26 cellular contexts compared by ENCODE assay signal in the genomic region with DNA sequence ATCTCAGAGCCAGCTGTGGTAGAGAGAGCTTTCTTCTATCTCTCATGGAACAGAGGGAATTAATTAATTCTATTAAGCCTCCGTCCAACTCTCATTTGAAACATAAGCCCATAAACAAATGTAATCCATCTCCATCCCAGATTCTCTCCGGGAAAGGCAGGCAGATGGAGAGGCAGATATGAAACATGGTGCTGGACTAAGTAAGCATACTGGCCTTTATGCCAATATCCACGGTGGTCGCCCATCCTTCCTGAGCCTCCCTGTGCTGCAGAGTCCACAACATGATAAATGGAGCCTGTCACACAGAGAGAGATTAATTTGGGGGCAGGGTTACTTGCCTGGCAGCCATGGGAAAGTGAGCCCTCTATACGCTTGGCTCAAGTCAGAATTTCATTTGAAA.
"Had no signal": no experiment of that assay in that cellular context is flagged by ENCODE, and none has a peak within 500 bp of the region (broad histone marks: within the 10 kb centered on the region; RNA-seq: fewer than 3 reads in every experiment).

No MANE protein-coding gene starts in this region.

- H3K27me3 ChIP-seq: neutrophil, pancreas, suprapubic skin, tibial nerve had no signal

- DNase-seq: activated B cell treated with CpG ODN at 0.5 μM for 24 hours; activated CD4-positive, alpha-beta T cell treated with anti-CD3 and anti-CD28 coated beads, Interleukin-2, amount 50 U/mL, for 1 hour; activated CD8-positive, alpha-beta memory T cell treated with anti-CD3 and anti-CD28 coated beads, Interleukin-2, amount 10 ng/mL, durations not matched to agents 7 days and 5 days; activated CD8-positive, alpha-beta T cell treated with anti-CD3 and anti-CD28 coated beads for 36 hours; activated naive CD4-positive, alpha-beta T cell; activated T-cell treated with anti-CD3 and anti-CD28 coated beads, Interleukin-2, amount 50 U/mL, for 72 hours; dermis blood vessel endothelial cell; effector CD8-positive, alpha-beta T cell; islet precursor cell; mammary epithelial cell; nephron progenitor cell; pancreas; stimulated activated CD4-positive, alpha-beta T cell treated with anti-CD3 and anti-CD28 coated beads, Interleukin-1b, Interleukin-23, amount 100 ng/mL, for 48 hours; stimulated activated CD4-positive, alpha-beta T cell treated with anti-CD3 and anti-CD28 coated beads, Interleukin-4, amount 100 ng/mL, for 4 hours; stimulated activated naive B cell treated with anti-CD40 and anti-IgM and Interleukin-4, amounts not matched to agents 10 μg/mL and 1 μg/mL and 100 μg/mL, for 72 hours; stomach; T-helper 17 cell; T1000 had no signal

- H3K4me1 ChIP-seq: pancreas, prostate gland, stomach, suprapubic skin, tibial nerve had no signal

- H3K4me3 ChIP-seq: pancreas, prostate gland, smooth muscle cell, stomach, suprapubic skin, tibial nerve had no signal

- H3K4me3 Mint-ChIP-seq: activated B cell treated with CpG ODN at 0.5 μM for 24 hours; activated CD8-positive, alpha-beta memory T cell treated with anti-CD3 and anti-CD28 coated beads, Interleukin-2, amount 10 ng/mL, durations not matched to agents 7 days and 5 days; activated CD8-positive, alpha-beta T cell treated with anti-CD3 and anti-CD28 coated beads for 36 hours; activated T-cell treated with anti-CD3 and anti-CD28 coated beads, Interleukin-2, amount 50 U/mL, for 72 hours; central memory CD8-positive, alpha-beta T cell; nephron progenitor cell; stimulated activated naive B cell treated with anti-CD40 and anti-IgM and Interleukin-4, amounts not matched to agents 10 μg/mL and 1 μg/mL and 100 μg/mL, for 72 hours; T-helper 17 cell had no signal

- H3K36me3 ChIP-seq: neutrophil, pancreas, prostate gland, stomach, suprapubic skin, tibial nerve had no signal

- H3K4me1 Mint-ChIP-seq: activated B cell treated with CpG ODN at 0.5 μM for 24 hours; activated CD8-positive, alpha-beta memory T cell treated with anti-CD3 and anti-CD28 coated beads, Interleukin-2, amount 10 ng/mL, durations not matched to agents 7 days and 5 days; central memory CD8-positive, alpha-beta T cell; T-helper 17 cell had no signal

- H3K36me3 Mint-ChIP-seq: activated CD8-positive, alpha-beta memory T cell treated with anti-CD3 and anti-CD28 coated beads, Interleukin-2, amount 10 ng/mL, durations not matched to agents 7 days and 5 days had no signal

- ATAC-seq: activated CD8-positive, alpha-beta memory T cell treated with anti-CD3 and anti-CD28 coated beads, Interleukin-2, amount 10 ng/mL, durations not matched to agents 7 days and 5 days; activated CD8-positive, alpha-beta T cell treated with anti-CD3 and anti-CD28 coated beads for 36 hours; activated naive CD4-positive, alpha-beta T cell treated with anti-CD3 and anti-CD28 coated beads, Interleukin-2, amount 50 U/mL, for 72 hours; activated T-cell treated with anti-CD3 and anti-CD28 coated beads, Interleukin-2, amount 50 U/mL, for 72 hours; pancreas; stimulated activated naive B cell treated with anti-CD40 and anti-IgM and Interleukin-4, amounts not matched to agents 10 μg/mL and 1 μg/mL and 100 μg/mL, for 72 hours; T-helper 17 cell had no signal

- H3K27ac ChIP-seq: epithelial cell of prostate, neutrophil, pancreas, prostate gland, stomach, suprapubic skin, tibial nerve had no signal

- H3K27ac Mint-ChIP-seq: activated B cell treated with CpG ODN at 0.5 μM for 24 hours; activated CD8-positive, alpha-beta memory T cell treated with anti-CD3 and anti-CD28 coated beads, Interleukin-2, amount 10 ng/mL, durations not matched to agents 7 days and 5 days; activated CD8-positive, alpha-beta T cell treated with anti-CD3 and anti-CD28 coated beads for 36 hours; activated naive CD4-positive, alpha-beta T cell treated with anti-CD3 and anti-CD28 coated beads, Interleukin-2, amount 50 U/mL, for 72 hours; activated T-cell treated with anti-CD3 and anti-CD28 coated beads, Interleukin-2, amount 50 U/mL, for 72 hours; nephron progenitor cell had no signal

- H3K9me3 Mint-ChIP-seq: activated B cell treated with CpG ODN at 0.5 μM for 24 hours; activated CD8-positive, alpha-beta T cell treated with anti-CD3 and anti-CD28 coated beads for 36 hours; activated naive CD4-positive, alpha-beta T cell treated with anti-CD3 and anti-CD28 coated beads, Interleukin-2, amount 50 U/mL, for 72 hours; activated T-cell treated with anti-CD3 and anti-CD28 coated beads, Interleukin-2, amount 50 U/mL, for 72 hours; central memory CD8-positive, alpha-beta T cell; nephron progenitor cell had no signal

- H3K4me2 ChIP-seq: smooth muscle cell had no signal

- H3K9me3 ChIP-seq: neutrophil, pancreas, prostate gland, stomach, suprapubic skin, tibial nerve had no signal
